Comparison of ENCODE assay signal across 28 cellular contexts in the genomic region with DNA sequence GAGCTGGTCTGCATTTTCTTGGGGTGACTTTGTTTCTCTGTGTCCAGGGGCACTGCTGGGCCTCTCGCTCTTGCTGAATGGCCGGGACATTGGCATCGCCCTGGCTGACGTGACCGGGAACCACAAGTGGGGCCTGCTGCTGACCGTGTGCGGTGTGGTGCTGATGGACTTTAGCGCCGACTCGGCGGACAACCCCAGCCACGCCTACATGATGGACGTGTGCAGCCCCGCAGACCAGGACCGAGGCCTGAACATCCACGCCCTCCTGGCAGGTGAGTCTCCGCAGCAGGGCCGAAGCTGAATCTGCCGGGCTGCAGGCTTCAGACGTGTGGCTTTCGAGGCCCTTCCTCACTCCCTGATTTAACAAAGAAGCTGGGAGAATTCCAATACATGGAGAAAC.
"Had no signal": no experiment of that assay in that cellular context is flagged by ENCODE, and none has a peak within 500 bp of the region (broad histone marks: within the 10 kb centered on the region; RNA-seq: fewer than 3 reads in every experiment).

No MANE protein-coding gene starts in this region.

- ATAC-seq: naive thymus-derived CD4-positive, alpha-beta T cell; natural killer cell; pancreas; psoas muscle; right cardiac atrium; sciatic nerve; stimulated activated memory B cell treated with anti-CD40 and anti-IgM and Interleukin-4, amounts not matched to agents 10 μg/mL and 1 μg/mL and 100 μg/mL, for 72 hours; stimulated activated naive CD8-positive, alpha-beta T cell treated with anti-CD3 and anti-CD28 coated beads, Interleukin-15, amount 100 ng/mL, for 72 hours; stimulated activated naive CD8-positive, alpha-beta T cell treated with anti-CD3 and anti-CD28 coated beads, Interleukin-15, Interleukin-2, amounts not matched to agents 100 U/mL and 50 U/mL, for 24 hours; upper lobe of right lung had no signal

- H2AFZ ChIP-seq: neural progenitor cell had no signal

- H3K27me3 ChIP-seq: neural progenitor cell, pancreas, spleen, suprapubic skin, testis, tibial artery, transverse colon, upper lobe of right lung, uterus had no signal

- H3K36me3 ChIP-seq: neural progenitor cell, neutrophil, pancreas, suprapubic skin, transverse colon, upper lobe of right lung, uterus had no signal

- H3K4me2 ChIP-seq: neural progenitor cell, smooth muscle cell had no signal

- H3K9me3 ChIP-seq: neutrophil, pancreas, psoas muscle, spleen, suprapubic skin, testis, tibial artery, transverse colon, upper lobe of right lung, uterus had no signal

- DNase-seq: naive thymus-derived CD4-positive, alpha-beta T cell; natural killer cell; nucleus accumbens; pancreas; psoas muscle; right cardiac atrium; spleen; stimulated activated CD4-positive, alpha-beta T cell treated with anti-CD3 and anti-CD28 coated beads, Interleukin-12 subunit alpha, Interleukin-12 subunit beta, amount 100 ng/mL, for 4 hours; stimulated activated CD4-positive, alpha-beta T cell treated with anti-CD3 and anti-CD28 coated beads, Interleukin-1b, Interleukin-23, amount 100 ng/mL, for 48 hours; stimulated activated CD4-positive, alpha-beta T cell treated with anti-CD3 and anti-CD28 coated beads, Interleukin-4, amount 100 ng/mL, for 1 hour; stimulated activated CD4-positive, alpha-beta T cell treated with anti-CD3 and anti-CD28 coated beads, Interleukin-4, amount 100 ng/mL, for 4 hours; stimulated activated CD8-positive, alpha-beta memory T cell treated with anti-CD3 and anti-CD28 coated beads, Interleukin-4, amount 100 ng/mL, for 48 hours; stimulated activated naive CD4-positive, alpha-beta T cell; stimulated activated naive CD8-positive, alpha-beta T cell treated with anti-CD3 and anti-CD28 coated beads, Interleukin-15, amount 100 ng/mL, for 72 hours; stimulated activated naive CD8-positive, alpha-beta T cell treated with anti-CD3 and anti-CD28 coated beads, Interleukin-15, Interleukin-2, amounts not matched to agents 100 U/mL and 50 U/mL, for 24 hours; substantia nigra; testis; tibial artery; transverse colon; upper lobe of right lung; uterus had no signal

- H3K27ac ChIP-seq: neural progenitor cell, neutrophil, pancreas, psoas muscle, skin epidermis, spleen, suprapubic skin, testis, tibial artery, transverse colon, upper lobe of right lung, uterus had no signal

- H3K4me3 ChIP-seq: neural progenitor cell, pancreas, psoas muscle, skin epidermis, smooth muscle cell, spleen, suprapubic skin, testis, tibial artery, transverse colon, upper lobe of right lung, uterus had no signal

- H3K4me1 ChIP-seq: neural progenitor cell, pancreas, suprapubic skin, transverse colon, upper lobe of right lung, uterus had no signal

- H3K9ac ChIP-seq: neural progenitor cell had no signal
